In the genomic region with DNA sequence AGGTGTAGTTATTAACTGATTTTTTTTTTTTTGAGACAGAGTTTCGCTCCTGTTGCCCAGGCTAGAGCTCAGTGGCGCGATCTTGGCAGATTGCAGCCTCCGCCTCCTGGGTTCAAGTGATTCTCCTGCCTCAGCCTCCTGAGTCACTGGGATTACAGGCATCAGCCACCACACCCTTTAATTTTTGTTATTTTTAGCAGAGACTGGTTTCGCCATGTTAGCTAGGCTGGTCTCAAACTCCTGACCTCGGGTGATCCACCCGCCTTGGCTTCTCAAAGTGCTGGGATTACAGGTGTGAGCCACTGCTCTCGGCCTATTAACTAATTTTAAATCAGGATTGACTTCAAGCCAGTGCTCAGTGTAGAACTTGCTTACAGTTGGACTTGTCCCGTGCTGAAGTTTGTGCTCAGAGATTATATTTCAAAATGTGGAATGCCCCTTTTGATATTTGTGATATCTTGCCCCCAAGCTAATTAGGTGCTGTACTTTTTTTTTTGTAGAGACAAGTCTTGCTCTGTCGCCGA, we compare ENCODE assay signal across 16 cellular contexts. TPM values are rescaled to one million over a fixed set of nuclear protein-coding genes. Genes with fewer than 3 reads are reported as not detected.
DNase-seq lines count a peak whose midpoint lies in the region; ATAC-seq and TF ChIP-seq lines count a peak whose summit lies in the region.
"Had no signal": no experiment of that assay in that cellular context is flagged by ENCODE, and none has a peak within 500 bp of the region (broad histone marks: within the 10 kb centered on the region; RNA-seq: fewer than 3 reads in every experiment).

No MANE protein-coding gene starts in this region.

- no peak for TF ChIP-seq RAD21 in HCT116 (IDR thresholded peaks at IDR 0.05; ENCODE audit: low read depth)

- peaks cover 63% of the 10 kb centered on the region for H3K4me1 Mint-ChIP-seq in WTC11

- H3K9me3 Mint-ChIP-seq in WTC11 = no peaks in the 10 kb centered on the region

- DNase-seq in HCT116 (ENCODE audit: low read depth, low spot score) = no peak
- DNase-seq in WTC11 (ENCODE audit: low spot score) = no peak
- DNase-seq: activated CD4-positive, CD25-positive, alpha-beta regulatory T cell treated with anti-CD3 and anti-CD28 coated beads, Interleukin-2, amount 50 U/mL, for 72 hours; activated gamma-delta T cell treated with Interleukin-2 at 50 U/mL for 16 hours; aorta; lower lobe of right lung; NCI-H2081 treated with DMSO at 0.1 percent for 48 hours; NCI-H524; OCI-M1; stimulated activated CD4-positive, alpha-beta T cell treated with anti-CD3 and anti-CD28 coated beads, Interleukin-15, amount 100 ng/mL, for 24 hours had no signal

- RAD21 ChIA-PET in HCT116 (lab: Charles Lee; ENCODE audit: low non-redundant PET in 1 of 2, low total read pairs in 2 of 2, uncharacterized antibody in 2 of 2, unreplicated experiment in 2 of 2) = no interaction called here

- no peak for TF ChIP-seq POLR2A in HCT116 (IDR thresholded peaks at IDR 0.05; ENCODE audit: borderline replicate concordance, extremely low read depth, insufficient read depth, insufficient read length)

- H4K20me1 ChIP-seq in HCT116 (ENCODE audit: insufficient read depth) = no peaks in the 10 kb centered on the region

- H3K9ac ChIP-seq in HCT116 (ENCODE audit: low read length) = no peak overlapping the region
- H3K9ac ChIP-seq in iPS-18a (ENCODE audit: low read length) = no peak overlapping the region
- no peak overlapping the region for H3K9ac ChIP-seq in skeletal muscle satellite cell (ENCODE audit: low read depth, low read length)

- H3K27ac Mint-ChIP-seq in WTC11 = peak overlapping the region; percentile 89; the same call in 1 of the 2 replicates

- no peaks in the 10 kb centered on the region for H3K36me3 ChIP-seq in HCT116 (ENCODE audit: control insufficient read depth in 1 of 2, insufficient read depth in 2 of 2, low read length in 2 of 2)
- peaks cover 27% of the 10 kb centered on the region for H3K36me3 ChIP-seq in iPS-18a (ENCODE audit: control insufficient read depth, low read depth, low read length)
- H3K36me3 ChIP-seq in skeletal muscle satellite cell (ENCODE audit: insufficient read depth, low read length) = peaks cover 69% of the 10 kb centered on the region

- CTCF ChIA-PET in HCT116 (lab: Charles Lee) = no interaction called here
- CTCF ChIA-PET in WTC11 (lab: Charles Lee) = interaction anchor here (1.4 kb wide), 1 partner anchor 54 kb away, joined by 3 read pairs; no protein-coding TSS in a partner anchor

- peaks cover 70% of the 10 kb centered on the region for H3K36me3 Mint-ChIP-seq in WTC11

- no TSS peak for BruUV-seq in HCT116 (replicated peaks; lab: Mats Ljungman, UMichigan)

- POLR2A ChIA-PET in HCT116 (lab: Charles Lee) (no interaction called here), WTC11 (lab: Charles Lee) (no interaction called here)

- H2AFZ ChIP-seq in HCT116 (ENCODE audit: low read depth, low read length, poor library complexity, severe bottlenecking) = no peak overlapping the region

- H3K9me3 ChIP-seq in HCT116 (ENCODE audit: control insufficient read depth in 1 of 2, insufficient read depth in 1 of 2, low read depth in 1 of 2, low read length in 2 of 2) (no peaks in the 10 kb centered on the region), iPS-18a (ENCODE audit: control insufficient read depth, low read depth, low read length) (no peaks in the 10 kb centered on the region), skeletal muscle satellite cell (replicated peaks; ENCODE audit: low read length) (no peaks in the 10 kb centered on the region)
- H3K9me3 ChIP-seq: lower lobe of right lung had no signal

- TF ChIP-seq CTCF in HCT116 (IDR thresholded peaks at IDR 0.05 in 2 of 3, conservative IDR thresholded peaks at IDR 0.05 in 1 of 3; ENCODE audit: borderline replicate concordance in 1 of 3, insufficient read depth in 1 of 3, low read depth in 2 of 3, low read length in 2 of 3) = no peak
- TF ChIP-seq CTCF in WTC11 (IDR thresholded peaks at IDR 0.05) = no peak

- H3K27ac ChIP-seq in HCT116 (ENCODE audit: low read depth, low read length) = no peak overlapping the region
- H3K27ac ChIP-seq in iPS-18a (ENCODE audit: low read length) = no peak overlapping the region
- H3K27ac ChIP-seq: lower lobe of right lung had no signal

- ATAC-seq in HCT116 = no peak
- no peak for ATAC-seq in WTC11
- no peak for ATAC-seq in GM18870 (IDR thresholded peaks at IDR 0.05; ENCODE audit: unreplicated experiment)
- no peak for ATAC-seq in HG02610 (IDR thresholded peaks at IDR 0.05; ENCODE audit: unreplicated experiment)
- ATAC-seq in GM18520 (IDR thresholded peaks at IDR 0.05; ENCODE audit: unreplicated experiment) = no peak

- no peaks in the 10 kb centered on the region for H3K27me3 Mint-ChIP-seq in WTC11 (ENCODE audit: low read depth)

- H3K27me3 ChIP-seq in HCT116 (ENCODE audit: insufficient read depth, low read length) (no peaks in the 10 kb centered on the region), iPS-18a (ENCODE audit: control insufficient read depth, insufficient read depth, low read length) (no peaks in the 10 kb centered on the region), skeletal muscle satellite cell (ENCODE audit: control insufficient read depth, insufficient read depth, low read length) (no peaks in the 10 kb centered on the region)

- H3K4me3 ChIP-seq in HCT116 (replicated peaks in 1 of 2; ENCODE audit: low read depth in 1 of 2, low read length in 2 of 2) (no peak overlapping the region), iPS-18a (ENCODE audit: low read length) (peak overlapping the region; percentile 16), skeletal muscle satellite cell (ENCODE audit: low read length) (no peak overlapping the region)
- H3K4me3 ChIP-seq: lower lobe of right lung had no signal

- H3K9me2 ChIP-seq in HCT116 (ENCODE audit: insufficient read depth) = no peaks in the 10 kb centered on the region

- intact Hi-C loops in HCT116 (cut with micrococcal nuclease) = no loop called here

- peak overlapping the region; percentile 3; the same call in 1 of the 2 replicates for H3K4me2 ChIP-seq in HCT116 (ENCODE audit: low read length)
- peak overlapping the region; percentile 12 for H3K4me2 ChIP-seq in skeletal muscle satellite cell (ENCODE audit: low read length)

- no peaks in the 10 kb centered on the region for H3K79me2 ChIP-seq in HCT116 (ENCODE audit: insufficient read depth, low read length)

- peaks cover 4 to 14% of the 10 kb centered on the region in 2 experiments for H3K4me1 ChIP-seq in HCT116 (ENCODE audit: control insufficient read depth in 1 of 2, insufficient read depth in 2 of 2, low read length in 2 of 2)
- H3K4me1 ChIP-seq in iPS-18a (ENCODE audit: control insufficient read depth, low read depth, low read length) = peaks cover 17% of the 10 kb centered on the region
- H3K4me1 ChIP-seq in skeletal muscle satellite cell (ENCODE audit: control insufficient read depth, insufficient read depth, low read length) = peaks cover 46% of the 10 kb centered on the region

- peak overlapping the region; percentile 94 for H3K4me3 Mint-ChIP-seq in WTC11

TF ChIP-seq in HCT116, 20 proteins besides CTCF, POLR2A, EP300 and RAD21:
- TF ChIP-seq EZH2phosphoT487 (IDR thresholded peaks at IDR 0.05; ENCODE audit: borderline replicate concordance) = no peak
- no peak for TF ChIP-seq ZFX (IDR thresholded peaks at IDR 0.05)
- TF ChIP-seq, protein P1, sequence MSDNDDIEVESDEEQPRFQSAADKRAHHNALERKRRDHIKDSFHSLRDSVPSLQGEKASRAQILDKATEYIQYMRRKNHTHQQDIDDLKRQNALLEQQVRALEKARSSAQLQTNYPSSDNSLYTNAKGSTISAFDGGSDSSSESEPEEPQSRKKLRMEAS (IDR thresholded peaks at IDR 0.05) = 0 out of 2 replicates have a peak, but pooled peaks have one; percentile 13

TF ChIP-seq in WTC11, 78 proteins besides CTCF, POLR2A, EP300 and RAD21:
- no peak for TF ChIP-seq NR1H2 (CRISPR knock-in tag; IDR thresholded peaks at IDR 0.05)
TF ChIP-seq in WTC11: peak in this region for 0.

RNA-seq across cellular contexts. Expression of a gene that starts 6.0 kb away (rescaled TPM):
- total RNA-seq in HCT116 (2021; ENCODE audit: unreplicated experiment) (15.1 TPM), WTC11 (2021) (181 to 190 TPM (median 188 TPM) in 3 replicates)
- polyA plus RNA-seq in HCT116 (2012) = 3.3 and 3.4 TPM in 2 replicates
- 27.1 and 28.4 TPM in 2 replicates for total RNA-seq in skeletal muscle satellite cell (2012; rRNA removed)

RNA-seq across cellular contexts. Expression of a gene that starts 55.1 kb away (rescaled TPM):
- 0.22 TPM for total RNA-seq in HCT116 (2021; ENCODE audit: unreplicated experiment)
- not detected in 2 replicates for polyA plus RNA-seq in HCT116 (2012)
- total RNA-seq in WTC11 (2021) = 12.1 to 12.6 TPM (median 12.5 TPM) in 3 replicates
- 286 and 615 TPM in 2 replicates for total RNA-seq in skeletal muscle satellite cell (2012; rRNA removed)
- total RNA-seq: T-helper 2 cell treated with Interferon-gamma antibody and Interleukin-4, amounts not matched to agents 100 ng/mL and 5 ng/mL, for 36 hours had no signal

Comparison
In these comparisons a context has a peak if more than half of its experiments do, and no peak if none do; other contexts are left out.
1. RNA of a gene that starts 6.0 kb away (total RNA-seq): 181 to 190 TPM in WTC11; 15.1 TPM in HCT116 (single experiment); every median in the first group is over 10 times any median in the second.
2. RNA of a gene that starts 55.1 kb away (total RNA-seq): 12.1 to 12.6 TPM in WTC11; 0.22 TPM in HCT116 (single experiment); every median in the first group is over 10 times any median in the second.